In the genomic region with DNA sequence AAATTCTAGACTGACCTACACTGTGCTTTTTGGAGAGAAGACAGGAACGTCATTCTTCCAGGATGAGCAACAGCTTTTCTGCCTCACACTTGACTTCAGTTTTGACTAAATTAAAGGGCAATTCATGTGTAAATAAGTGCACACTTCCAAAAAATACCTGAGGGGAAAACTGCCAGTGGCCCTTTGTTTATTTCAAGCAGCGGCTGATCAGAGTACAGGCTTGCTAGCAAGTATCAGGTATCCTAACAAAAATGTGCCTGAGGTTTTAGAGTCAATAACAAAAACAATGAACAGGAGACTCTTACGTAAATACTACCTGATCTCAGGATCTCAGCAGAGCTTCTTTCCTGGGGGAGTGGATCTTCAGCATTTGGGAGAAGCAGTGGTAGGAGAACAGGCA, we compare ENCODE assay signal across 1 cellular context.
TF ChIP-seq lines count a peak whose summit lies in the region.

No MANE protein-coding gene starts in this region.

TF ChIP-seq in WTC11, 78 proteins besides CTCF, POLR2A, EP300 and RAD21 (continued from another document):
- TF ChIP-seq, protein P1, sequence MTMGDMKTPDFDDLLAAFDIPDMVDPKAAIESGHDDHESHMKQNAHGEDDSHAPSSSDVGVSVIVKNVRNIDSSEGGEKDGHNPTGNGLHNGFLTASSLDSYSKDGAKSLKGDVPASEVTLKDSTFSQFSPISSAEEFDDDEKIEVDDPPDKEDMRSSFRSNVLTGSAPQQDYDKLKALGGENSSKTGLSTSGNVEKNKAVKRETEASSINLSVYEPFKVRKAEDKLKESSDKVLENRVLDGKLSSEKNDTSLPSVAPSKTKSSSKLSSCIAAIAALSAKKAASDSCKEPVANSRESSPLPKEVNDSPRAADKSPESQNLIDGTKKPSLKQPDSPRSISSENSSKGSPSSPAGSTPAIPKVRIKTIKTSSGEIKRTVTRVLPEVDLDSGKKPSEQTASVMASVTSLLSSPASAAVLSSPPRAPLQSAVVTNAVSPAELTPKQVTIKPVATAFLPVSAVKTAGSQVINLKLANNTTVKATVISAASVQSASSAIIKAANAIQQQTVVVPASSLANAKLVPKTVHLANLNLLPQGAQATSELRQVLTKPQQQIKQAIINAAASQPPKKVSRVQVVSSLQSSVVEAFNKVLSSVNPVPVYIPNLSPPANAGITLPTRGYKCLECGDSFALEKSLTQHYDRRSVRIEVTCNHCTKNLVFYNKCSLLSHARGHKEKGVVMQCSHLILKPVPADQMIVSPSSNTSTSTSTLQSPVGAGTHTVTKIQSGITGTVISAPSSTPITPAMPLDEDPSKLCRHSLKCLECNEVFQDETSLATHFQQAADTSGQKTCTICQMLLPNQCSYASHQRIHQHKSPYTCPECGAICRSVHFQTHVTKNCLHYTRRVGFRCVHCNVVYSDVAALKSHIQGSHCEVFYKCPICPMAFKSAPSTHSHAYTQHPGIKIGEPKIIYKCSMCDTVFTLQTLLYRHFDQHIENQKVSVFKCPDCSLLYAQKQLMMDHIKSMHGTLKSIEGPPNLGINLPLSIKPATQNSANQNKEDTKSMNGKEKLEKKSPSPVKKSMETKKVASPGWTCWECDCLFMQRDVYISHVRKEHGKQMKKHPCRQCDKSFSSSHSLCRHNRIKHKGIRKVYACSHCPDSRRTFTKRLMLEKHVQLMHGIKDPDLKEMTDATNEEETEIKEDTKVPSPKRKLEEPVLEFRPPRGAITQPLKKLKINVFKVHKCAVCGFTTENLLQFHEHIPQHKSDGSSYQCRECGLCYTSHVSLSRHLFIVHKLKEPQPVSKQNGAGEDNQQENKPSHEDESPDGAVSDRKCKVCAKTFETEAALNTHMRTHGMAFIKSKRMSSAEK (CRISPR knock-in tag; IDR thresholded peaks at IDR 0.05; ENCODE audit: borderline replicate concordance): no peak
- TF ChIP-seq, protein P2, sequence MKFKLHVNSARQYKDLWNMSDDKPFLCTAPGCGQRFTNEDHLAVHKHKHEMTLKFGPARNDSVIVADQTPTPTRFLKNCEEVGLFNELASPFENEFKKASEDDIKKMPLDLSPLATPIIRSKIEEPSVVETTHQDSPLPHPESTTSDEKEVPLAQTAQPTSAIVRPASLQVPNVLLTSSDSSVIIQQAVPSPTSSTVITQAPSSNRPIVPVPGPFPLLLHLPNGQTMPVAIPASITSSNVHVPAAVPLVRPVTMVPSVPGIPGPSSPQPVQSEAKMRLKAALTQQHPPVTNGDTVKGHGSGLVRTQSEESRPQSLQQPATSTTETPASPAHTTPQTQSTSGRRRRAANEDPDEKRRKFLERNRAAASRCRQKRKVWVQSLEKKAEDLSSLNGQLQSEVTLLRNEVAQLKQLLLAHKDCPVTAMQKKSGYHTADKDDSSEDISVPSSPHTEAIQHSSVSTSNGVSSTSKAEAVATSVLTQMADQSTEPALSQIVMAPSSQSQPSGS (CRISPR knock-in tag; IDR thresholded peaks at IDR 0.05; ENCODE audit: borderline replicate concordance, low read depth): no peak
- no peak for TF ChIP-seq RELA (CRISPR knock-in tag; IDR thresholded peaks at IDR 0.05; ENCODE audit: borderline replicate concordance)
- no peak for TF ChIP-seq GABPB1 (CRISPR knock-in tag; IDR thresholded peaks at IDR 0.05)
- no peak for TF ChIP-seq ZNF317 (CRISPR knock-in tag; IDR thresholded peaks at IDR 0.05; ENCODE audit: borderline replicate concordance, low read depth)
- no peak for TF ChIP-seq ZNF232 (CRISPR knock-in tag; IDR thresholded peaks at IDR 0.05)
- TF ChIP-seq, protein P3, sequence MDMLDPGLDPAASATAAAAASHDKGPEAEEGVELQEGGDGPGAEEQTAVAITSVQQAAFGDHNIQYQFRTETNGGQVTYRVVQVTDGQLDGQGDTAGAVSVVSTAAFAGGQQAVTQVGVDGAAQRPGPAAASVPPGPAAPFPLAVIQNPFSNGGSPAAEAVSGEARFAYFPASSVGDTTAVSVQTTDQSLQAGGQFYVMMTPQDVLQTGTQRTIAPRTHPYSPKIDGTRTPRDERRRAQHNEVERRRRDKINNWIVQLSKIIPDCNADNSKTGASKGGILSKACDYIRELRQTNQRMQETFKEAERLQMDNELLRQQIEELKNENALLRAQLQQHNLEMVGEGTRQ (CRISPR knock-in tag; IDR thresholded peaks at IDR 0.05): no peak
- no peak for TF ChIP-seq ZNF416 (CRISPR knock-in tag; IDR thresholded peaks at IDR 0.05)
- TF ChIP-seq, protein P4, sequence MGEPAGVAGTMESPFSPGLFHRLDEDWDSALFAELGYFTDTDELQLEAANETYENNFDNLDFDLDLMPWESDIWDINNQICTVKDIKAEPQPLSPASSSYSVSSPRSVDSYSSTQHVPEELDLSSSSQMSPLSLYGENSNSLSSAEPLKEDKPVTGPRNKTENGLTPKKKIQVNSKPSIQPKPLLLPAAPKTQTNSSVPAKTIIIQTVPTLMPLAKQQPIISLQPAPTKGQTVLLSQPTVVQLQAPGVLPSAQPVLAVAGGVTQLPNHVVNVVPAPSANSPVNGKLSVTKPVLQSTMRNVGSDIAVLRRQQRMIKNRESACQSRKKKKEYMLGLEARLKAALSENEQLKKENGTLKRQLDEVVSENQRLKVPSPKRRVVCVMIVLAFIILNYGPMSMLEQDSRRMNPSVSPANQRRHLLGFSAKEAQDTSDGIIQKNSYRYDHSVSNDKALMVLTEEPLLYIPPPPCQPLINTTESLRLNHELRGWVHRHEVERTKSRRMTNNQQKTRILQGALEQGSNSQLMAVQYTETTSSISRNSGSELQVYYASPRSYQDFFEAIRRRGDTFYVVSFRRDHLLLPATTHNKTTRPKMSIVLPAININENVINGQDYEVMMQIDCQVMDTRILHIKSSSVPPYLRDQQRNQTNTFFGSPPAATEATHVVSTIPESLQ (CRISPR knock-in tag; IDR thresholded peaks at IDR 0.05): no peak
